Comparison of ENCODE assay signal across 8 cellular contexts in the genomic region with DNA sequence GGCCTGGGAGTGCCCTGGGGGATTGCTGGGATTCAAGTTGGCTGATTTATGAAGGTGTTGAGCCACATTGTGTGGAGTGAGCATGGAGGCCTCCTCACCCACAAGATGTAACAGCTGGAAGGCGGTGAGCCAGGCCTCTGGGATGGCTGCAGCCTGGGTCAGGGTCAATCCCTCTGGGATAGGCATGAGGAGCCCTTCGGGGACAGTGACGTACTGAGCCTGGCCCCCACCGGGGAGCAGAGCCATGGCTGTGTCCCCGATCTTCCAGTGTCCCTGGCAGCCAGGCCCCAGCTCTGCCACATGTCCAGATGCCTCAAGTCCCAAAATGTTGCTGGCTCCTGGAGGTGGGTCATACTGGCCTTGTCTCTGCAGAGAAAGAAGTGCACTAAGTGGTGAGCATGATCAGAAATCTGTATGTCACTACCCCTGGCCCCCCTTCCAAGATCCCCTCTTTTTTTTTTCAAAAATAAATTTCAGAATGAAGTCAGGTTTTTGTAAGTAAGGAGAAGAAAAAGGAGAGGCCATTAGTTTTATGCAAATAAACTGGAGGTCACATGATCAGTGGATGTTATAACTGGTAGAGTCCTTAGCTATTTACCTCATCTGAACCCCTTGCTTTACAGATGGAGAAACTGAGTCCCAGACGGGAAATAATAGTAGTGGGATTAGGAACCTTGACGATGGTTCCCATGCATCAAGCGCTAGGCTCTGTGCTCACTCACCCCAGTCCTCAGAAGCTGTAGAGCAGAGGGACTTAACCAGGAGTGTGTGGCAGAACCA. TPM values are rescaled to one million over a fixed set of nuclear protein-coding genes. Genes with fewer than 3 reads are reported as not detected.
DNase-seq lines count a peak whose midpoint lies in the region; ATAC-seq, FAIRE-seq and TF ChIP-seq lines count a peak whose summit lies in the region.

No MANE protein-coding gene starts in this region.

- peak overlapping the region; percentile 89 for H3K27ac ChIP-seq in HepG2 (ENCODE audit: extremely low read length, insufficient read depth, low read length)
- H3K27ac ChIP-seq in right lobe of liver, result peak overlapping the region in 1 of 3 donors; percentile 81
- peak overlapping the region; percentile 76 for H3K27ac ChIP-seq in mammary epithelial cell (ENCODE audit: insufficient read depth, low read depth, low read length)
- H3K27ac ChIP-seq in vagina, result peak overlapping the region; percentile 94

- no peak for TF ChIP-seq EP300 in HepG2 (IDR thresholded peaks at IDR 0.05; ENCODE audit: low read depth in 2 of 2, low read length in 2 of 2)
- no peak for TF ChIP-seq EP300 in HepG2 (CRISPR knock-in tag; IDR thresholded peaks at IDR 0.05; ENCODE audit: borderline replicate concordance)

- H3K36me3 ChIP-seq in HepG2 (replicated peaks in 1 of 2; ENCODE audit: control insufficient read depth in 1 of 2, insufficient read depth in 2 of 2, low read length in 2 of 2), result peaks cover 5 to 9% of the 10 kb centered on the region in 2 experiments; a peak in 3 of 5 replicates
- H3K36me3 ChIP-seq in right lobe of liver, result no peaks in the 10 kb centered on the region
- H3K36me3 ChIP-seq in mammary epithelial cell (ENCODE audit: insufficient read depth, low read length), result peaks cover 5% of the 10 kb centered on the region
- peaks cover 0 to 18% of the 10 kb centered on the region in 2 donors for H3K36me3 ChIP-seq in vagina

- H3K4me1 Mint-ChIP-seq in mesothelial cell of epicardium, result peaks cover 20% of the 10 kb centered on the region

- TF ChIP-seq RAD21 in HepG2 (CRISPR knock-in tag; IDR thresholded peaks at IDR 0.05), result no peak

- peak overlapping the region; percentile 69 for H2AFZ ChIP-seq in HepG2 (ENCODE audit: low read length)
- peak overlapping the region; percentile 85 for H2AFZ ChIP-seq in mammary epithelial cell (ENCODE audit: low read depth, low read length)

- peaks cover 13% of the 10 kb centered on the region for H3K36me3 Mint-ChIP-seq in mesothelial cell of epicardium

- BruUV-seq in HepG2 (replicated peaks; lab: Mats Ljungman, UMichigan), result no TSS peak
- no TSS peak for BruUV-seq in mammary epithelial cell (replicated peaks; lab: Mats Ljungman, UMichigan)

- peak overlapping the region; percentile 93 for H3K4me3 Mint-ChIP-seq in mesothelial cell of epicardium

- dilution Hi-C loops in mammary epithelial cell (cut with HindIII; ENCODE audit: low sequenced_read_pairs), result no loop called here

- CTCF ChIA-PET in HepG2 (lab: Yijun Ruan, JAX; ENCODE audit: low intra/inter-chr PET ratio, low total read pairs), result interaction anchor here (0.6 to 3.5 kb wide), 4 partner anchors 69 to 156 kb away, joined by 4 to 71 read pairs (median 14); a partner anchor contains a TSS
- CTCF ChIA-PET in mammary epithelial cell (lab: Charles Lee; ENCODE audit: low non-redundant PET), result interaction anchor here (1.3 kb wide), 1 partner anchor 156 kb away, joined by 9 read pairs; a partner anchor contains a TSS

- H3K79me2 ChIP-seq in HepG2 (ENCODE audit: insufficient read depth, low read length), result no peaks in the 10 kb centered on the region
- H3K79me2 ChIP-seq in mammary epithelial cell (ENCODE audit: insufficient read depth, low read length), result peaks cover 15% of the 10 kb centered on the region

- no peak for TF ChIP-seq POLR2A in HepG2 (IDR thresholded peaks at IDR 0.05; ENCODE audit: insufficient read depth in 1 of 2, low read depth in 2 of 2, low read length in 2 of 2)
- no peak for TF ChIP-seq POLR2A in right lobe of liver (IDR thresholded peaks at IDR 0.05)
- TF ChIP-seq POLR2A in vagina (IDR thresholded peaks at IDR 0.05), result no peak

- H3K9me3 ChIP-seq in HepG2 (ENCODE audit: low read length) (no peaks in the 10 kb centered on the region), right lobe of liver (no peaks in the 10 kb centered on the region), mammary epithelial cell (replicated peaks; ENCODE audit: insufficient read depth, low read length) (no peaks in the 10 kb centered on the region), vagina (no peaks in the 10 kb centered on the region)

- 69% methylated on average over 7 of the region's 8 CpGs for WGBS in HepG2 (ENCODE audit: low lambda C conversion rate)
- WGBS in right lobe of liver (ENCODE audit: insufficient coverage, low coverage, low lambda C conversion rate, missing lambda C conversion rate), result 85% methylated on average over 3 of the region's 8 CpGs
- WGBS in mammary epithelial cell (ENCODE audit: low coverage, missing lambda C conversion rate), result 68% methylated on average over 8 of the region's 8 CpGs

- H3K4me2 ChIP-seq in HepG2 (ENCODE audit: low read depth, low read length), result peak overlapping the region; percentile 91
- H3K4me2 ChIP-seq in mammary epithelial cell (ENCODE audit: insufficient read depth, low read depth, low read length), result peak overlapping the region; percentile 79

- H3K27ac Mint-ChIP-seq in mesothelial cell of epicardium, result peak overlapping the region; percentile 97

- POLR2A ChIA-PET in HepG2 (lab: Yijun Ruan, JAX), result interaction anchor here (1.0 to 3.4 kb wide), 26 partner anchors 7 to 317 kb away, joined by 3 to 99 read pairs (median 8); a partner anchor contains a TSS

- peak overlapping the region; percentile 67 to 84 (median 74) for H3K4me3 ChIP-seq in HepG2 (replicated peaks in 1 of 3; ENCODE audit: insufficient read depth in 1 of 3, low read depth in 2 of 3, low read length in 3 of 3)
- H3K4me3 ChIP-seq in right lobe of liver, result no peak overlapping the region
- H3K4me3 ChIP-seq in mammary epithelial cell (replicated peaks in 1 of 3; ENCODE audit: insufficient read depth in 1 of 3, low read depth in 2 of 3, low read length in 3 of 3), result peak overlapping the region; percentile 57 to 67 (median 59)
- peak overlapping the region; percentile 53 to 64 for H3K4me3 ChIP-seq in vagina

- no peak for ATAC-seq in HepG2
- no peak for ATAC-seq in right lobe of liver
- ATAC-seq in GM21423 (IDR thresholded peaks at IDR 0.05; ENCODE audit: unreplicated experiment), result no peak
- ATAC-seq in HG03025 (IDR thresholded peaks at IDR 0.05; ENCODE audit: low FRiP score, unreplicated experiment), result no peak

- intact Hi-C loops in HepG2 (cut with micrococcal nuclease; ENCODE audit: unreplicated experiment), result loop anchor here (5.0 kb wide), 1 partner anchor 261 kb away; no protein-coding TSS in a partner anchor
- intact Hi-C loops in right lobe of liver (cut with DNase I), result no loop called here
- intact Hi-C loops in mammary epithelial cell (cut with micrococcal nuclease), result loop anchor here (5.0 kb wide), 1 partner anchor 141 kb away; a partner anchor contains a TSS
- intact Hi-C loops in vagina (cut with DNase I), result no loop called here

- H3K9ac ChIP-seq in HepG2 (ENCODE audit: insufficient read depth, low read depth, low read length) (peak overlapping the region; percentile 79), mammary epithelial cell (ENCODE audit: insufficient read depth, low read length) (peak overlapping the region; percentile 88)

- no peaks in the 10 kb centered on the region for H3K27me3 Mint-ChIP-seq in mesothelial cell of epicardium (ENCODE audit: low read depth)

- H3K27me3 ChIP-seq in HepG2 (ENCODE audit: control insufficient read depth in 1 of 2, insufficient read depth in 2 of 2, low read length in 2 of 2), result no peaks in the 10 kb centered on the region; a peak in 1 of 5 replicates
- no peaks in the 10 kb centered on the region for H3K27me3 ChIP-seq in right lobe of liver
- no peaks in the 10 kb centered on the region for H3K27me3 ChIP-seq in mammary epithelial cell (ENCODE audit: insufficient read depth, low read length)
- no peaks in the 10 kb centered on the region for H3K27me3 ChIP-seq in vagina

- DNase-seq in HepG2 (ENCODE audit: low spot score) (no peak), right lobe of liver (no peak), mammary epithelial cell (no peak), mesothelial cell of epicardium (ENCODE audit: low spot score in 2 of 2, unreplicated experiment in 2 of 2) (no peak), vagina (ENCODE audit: extremely low spot score in 2 of 2) (no peak), OCI-M1 (lab: John Stamatoyannopoulos, UW) (no peak)

- H3K4me1 ChIP-seq in HepG2 (ENCODE audit: insufficient read depth, low read length) (peaks cover 21% of the 10 kb centered on the region), right lobe of liver (peaks cover 0 to 8% (median 0%) of the 10 kb centered on the region in 4 donors), mammary epithelial cell (ENCODE audit: insufficient read depth, low read length) (peaks cover 29% of the 10 kb centered on the region), vagina (peaks cover 12% of the 10 kb centered on the region)

- TF ChIP-seq CTCF in HepG2 (CRISPR knock-in tag; IDR thresholded peaks at IDR 0.05), result no peak
- TF ChIP-seq CTCF in right lobe of liver (IDR thresholded peaks at IDR 0.05), result no peak
- no peak for TF ChIP-seq CTCF in mammary epithelial cell (conservative IDR thresholded peaks at IDR 0.05 in 1 of 2, IDR thresholded peaks at IDR 0.05 in 1 of 2; ENCODE audit: extremely low read depth in 1 of 2, insufficient read depth in 1 of 2, low read depth in 1 of 2, low read length in 2 of 2)
- TF ChIP-seq CTCF in mesothelial cell of epicardium (IDR thresholded peaks at IDR 0.05; ENCODE audit: unreplicated experiment), result no peak
- TF ChIP-seq CTCF in vagina (IDR thresholded peaks at IDR 0.05), result no peak

- no peaks in the 10 kb centered on the region for H3K9me3 Mint-ChIP-seq in mesothelial cell of epicardium

- H4K20me1 ChIP-seq in HepG2 (ENCODE audit: insufficient read depth, low read length), result no peaks in the 10 kb centered on the region
- no peaks in the 10 kb centered on the region for H4K20me1 ChIP-seq in mammary epithelial cell (ENCODE audit: insufficient read depth, low read length)

- in situ Hi-C loops in HepG2 (cut with HindIII; ENCODE audit: extremely low pct_ligation_motif_present, low pct_unique_long_range_greater_than_20kb) (loop anchor here (10.0 kb wide), 1 partner anchor 82 kb away; no protein-coding TSS in a partner anchor), mammary epithelial cell (cut with MboI; ENCODE audit: low sequenced_read_pairs in 2 of 2) (no loop called here)

- no peak for FAIRE-seq in HepG2 (lab: Jason Lieb, UNC)

RNA-seq across cellular contexts. Expression of a gene that starts 1.7 kb away (rescaled TPM):
- total RNA-seq in HepG2 (2016; rRNA removed; fragmentation: Illumina TruSeq; extraction: Trizol) (44.1 and 48.2 TPM in 2 replicates), right lobe of liver (10 to 100 TPM in 3 of 6 experiments, 1 to 10 TPM in 3; 5.2 to 20.4 (median 9.6) TPM), mammary epithelial cell (10 to 100 TPM; 75.3 to 85.8 TPM), mesothelial cell of epicardium (40.2 to 43.8 TPM (median 41.4 TPM) in 3 replicates), vagina (31.9 TPM)
- 20.7 and 22.2 TPM in 2 replicates for total RNA-seq in HepG2 (2016; cell fraction: cytosol; rRNA removed; fragmentation: Illumina TruSeq; extraction: Trizol; ENCODE audit: low read depth)
- 42.9 and 49.7 TPM in 2 replicates for total RNA-seq in HepG2 (2016; cell fraction: insoluble cytoplasmic fraction; rRNA removed; fragmentation: Illumina TruSeq; extraction: Trizol)
- total RNA-seq in HepG2 (2016; cell fraction: membrane; rRNA removed; fragmentation: Illumina TruSeq; extraction: Trizol), result 24.0 and 30.6 TPM in 2 replicates
- total RNA-seq in HepG2 (2016; cell fraction: nucleus; rRNA removed; fragmentation: Illumina TruSeq; extraction: Trizol), result 28.3 and 28.4 TPM in 2 replicates
- polyA plus RNA-seq in HepG2 (2011; rRNA removed) (24.6 and 25.0 TPM in 2 replicates), mammary epithelial cell (89.8 TPM)
- 21.0 and 30.0 TPM in 2 replicates for polyA plus RNA-seq in HepG2 (2011; cell fraction: cytosol; rRNA removed)
- 49.6 and 56.9 TPM in 2 replicates for polyA plus RNA-seq in HepG2 (2011; cell fraction: nucleus; rRNA removed)
- polyA plus RNA-seq in HepG2 (2012), result 12.6 and 13.5 TPM in 2 replicates
- polyA plus RNA-seq in HepG2 (2016; cell fraction: cytosol; fragmentation: Illumina TruSeq; extraction: Trizol; ENCODE audit: low read depth), result 21.7 and 25.2 TPM in 2 replicates
- 42.5 and 45.3 TPM in 2 replicates for polyA plus RNA-seq in HepG2 (2016; cell fraction: insoluble cytoplasmic fraction; fragmentation: Illumina TruSeq; extraction: Trizol; ENCODE audit: low read depth)
- 19.9 and 20.6 TPM in 2 replicates for polyA plus RNA-seq in HepG2 (2016; cell fraction: membrane; fragmentation: Illumina TruSeq; extraction: Trizol; ENCODE audit: low read depth)
- polyA plus RNA-seq in HepG2 (2016; cell fraction: nucleus; fragmentation: Illumina TruSeq; extraction: Trizol; ENCODE audit: insufficient read depth, low read depth), result 57.4 and 58.7 TPM in 2 replicates
- polyA minus RNA-seq in HepG2 (2011; rRNA and poly(A)+ RNA removed; ENCODE audit: low replicate concordance), result 28.4 and 29.9 TPM in 2 replicates
- 7.3 and 10.7 TPM in 2 replicates for polyA minus RNA-seq in HepG2 (2011; cell fraction: cytosol; rRNA and poly(A)+ RNA removed)
- 11.7 and 12.7 TPM in 2 replicates for polyA minus RNA-seq in HepG2 (2011; cell fraction: nucleus; rRNA and poly(A)+ RNA removed)
- 68.7 TPM for polyA minus RNA-seq in mammary epithelial cell

RNA-seq across cellular contexts. Expression of a gene that starts 6.9 kb away (rescaled TPM):
- total RNA-seq in HepG2 (2016; rRNA removed; fragmentation: Illumina TruSeq; extraction: Trizol) (182 and 254 TPM in 2 replicates), right lobe of liver (10 to 100 TPM; 32.7 to 70.8 (median 40.3) TPM), mammary epithelial cell (100 to 1,000 TPM; 101 to 106 TPM), mesothelial cell of epicardium (85.3 to 93.9 TPM (median 88.5 TPM) in 3 replicates), vagina (82.3 TPM)
- total RNA-seq in HepG2 (2016; cell fraction: cytosol; rRNA removed; fragmentation: Illumina TruSeq; extraction: Trizol; ENCODE audit: low read depth), result 45.9 and 48.0 TPM in 2 replicates
- total RNA-seq in HepG2 (2016; cell fraction: insoluble cytoplasmic fraction; rRNA removed; fragmentation: Illumina TruSeq; extraction: Trizol), result 184 and 279 TPM in 2 replicates
- 58.5 and 66.4 TPM in 2 replicates for total RNA-seq in HepG2 (2016; cell fraction: membrane; rRNA removed; fragmentation: Illumina TruSeq; extraction: Trizol)
- 61.8 and 72.9 TPM in 2 replicates for total RNA-seq in HepG2 (2016; cell fraction: nucleus; rRNA removed; fragmentation: Illumina TruSeq; extraction: Trizol)
- polyA plus RNA-seq in HepG2 (2011; rRNA removed) (140 and 177 TPM in 2 replicates), mammary epithelial cell (156 TPM)
- 101 and 135 TPM in 2 replicates for polyA plus RNA-seq in HepG2 (2011; cell fraction: cytosol; rRNA removed)
- polyA plus RNA-seq in HepG2 (2011; cell fraction: nucleus; rRNA removed), result 24.9 and 35.7 TPM in 2 replicates
- 159 and 167 TPM in 2 replicates for polyA plus RNA-seq in HepG2 (2012)
- polyA plus RNA-seq in HepG2 (2016; cell fraction: cytosol; fragmentation: Illumina TruSeq; extraction: Trizol; ENCODE audit: low read depth), result 35.5 and 45.7 TPM in 2 replicates
- 279 and 313 TPM in 2 replicates for polyA plus RNA-seq in HepG2 (2016; cell fraction: insoluble cytoplasmic fraction; fragmentation: Illumina TruSeq; extraction: Trizol; ENCODE audit: low read depth)
- polyA plus RNA-seq in HepG2 (2016; cell fraction: membrane; fragmentation: Illumina TruSeq; extraction: Trizol; ENCODE audit: low read depth), result 54.3 and 63.6 TPM in 2 replicates
- 127 TPM in 2 replicates for polyA plus RNA-seq in HepG2 (2016; cell fraction: nucleus; fragmentation: Illumina TruSeq; extraction: Trizol; ENCODE audit: insufficient read depth, low read depth)
- 17.1 and 27.0 TPM in 2 replicates for polyA minus RNA-seq in HepG2 (2011; rRNA and poly(A)+ RNA removed; ENCODE audit: low replicate concordance)
- 30.5 and 35.6 TPM in 2 replicates for polyA minus RNA-seq in HepG2 (2011; cell fraction: cytosol; rRNA and poly(A)+ RNA removed)
- 21.8 and 26.1 TPM in 2 replicates for polyA minus RNA-seq in HepG2 (2011; cell fraction: nucleus; rRNA and poly(A)+ RNA removed)
- polyA minus RNA-seq in mammary epithelial cell, result 37.1 TPM

RNA-seq across cellular contexts. Expression of a gene that starts 33.4 kb away (rescaled TPM):
- total RNA-seq in HepG2 (2016; rRNA removed; fragmentation: Illumina TruSeq; extraction: Trizol), result 35.2 and 36.8 TPM in 2 replicates
- total RNA-seq in HepG2 (2016; cell fraction: cytosol; rRNA removed; fragmentation: Illumina TruSeq; extraction: Trizol; ENCODE audit: low read depth), result 55.0 and 71.6 TPM in 2 replicates
- 34.9 and 36.5 TPM in 2 replicates for total RNA-seq in HepG2 (2016; cell fraction: insoluble cytoplasmic fraction; rRNA removed; fragmentation: Illumina TruSeq; extraction: Trizol)
- 58.1 and 75.9 TPM in 2 replicates for total RNA-seq in HepG2 (2016; cell fraction: membrane; rRNA removed; fragmentation: Illumina TruSeq; extraction: Trizol)
- 12.0 and 18.4 TPM in 2 replicates for total RNA-seq in HepG2 (2016; cell fraction: nucleus; rRNA removed; fragmentation: Illumina TruSeq; extraction: Trizol)
- 96.3 and 103 TPM in 2 replicates for polyA plus RNA-seq in HepG2 (2011; rRNA removed)
- polyA plus RNA-seq in HepG2 (2011; cell fraction: cytosol; rRNA removed), result 87.0 and 103 TPM in 2 replicates
- 33.1 and 49.7 TPM in 2 replicates for polyA plus RNA-seq in HepG2 (2011; cell fraction: nucleus; rRNA removed)
- polyA plus RNA-seq in HepG2 (2012), result 47.5 and 47.8 TPM in 2 replicates
- polyA plus RNA-seq in HepG2 (2016; cell fraction: cytosol; fragmentation: Illumina TruSeq; extraction: Trizol; ENCODE audit: low read depth), result 73.6 and 97.4 TPM in 2 replicates
- polyA plus RNA-seq in HepG2 (2016; cell fraction: insoluble cytoplasmic fraction; fragmentation: Illumina TruSeq; extraction: Trizol; ENCODE audit: low read depth), result 41.3 and 48.9 TPM in 2 replicates
- 69.3 and 86.0 TPM in 2 replicates for polyA plus RNA-seq in HepG2 (2016; cell fraction: membrane; fragmentation: Illumina TruSeq; extraction: Trizol; ENCODE audit: low read depth)
- polyA plus RNA-seq in HepG2 (2016; cell fraction: nucleus; fragmentation: Illumina TruSeq; extraction: Trizol; ENCODE audit: insufficient read depth, low read depth), result 29.4 and 29.5 TPM in 2 replicates
- polyA minus RNA-seq in HepG2 (2011; rRNA and poly(A)+ RNA removed; ENCODE audit: low replicate concordance), result 52.4 TPM in 1 of 2 replicates, not detected in the other
- polyA minus RNA-seq in HepG2 (2011; cell fraction: cytosol; rRNA and poly(A)+ RNA removed), result 15.2 and 16.6 TPM in 2 replicates
- 10.4 and 15.9 TPM in 2 replicates for polyA minus RNA-seq in HepG2 (2011; cell fraction: nucleus; rRNA and poly(A)+ RNA removed)
- 10 to 100 TPM in 1 of 6 experiments, 1 to 10 TPM in 5; 2.4 to 11.0 (median 3.2) TPM for total RNA-seq in right lobe of liver
- 10 to 100 TPM; 15.3 to 20.9 TPM for total RNA-seq in mammary epithelial cell
- polyA plus RNA-seq in mammary epithelial cell, result 45.1 TPM
- polyA minus RNA-seq in mammary epithelial cell, result 25.6 TPM
- 14.6 to 18.0 TPM (median 16.9 TPM) in 3 replicates for total RNA-seq in mesothelial cell of epicardium
- 14.2 TPM for total RNA-seq in vagina

RNA-seq across cellular contexts. Expression of a gene that starts 35.8 kb away (rescaled TPM):
- total RNA-seq in HepG2 (2016; rRNA removed; fragmentation: Illumina TruSeq; extraction: Trizol) (22.6 and 39.4 TPM in 2 replicates), right lobe of liver (1 to 10 TPM; 4.3 to 8.7 (median 5.5) TPM), mammary epithelial cell (10 to 100 TPM in 1 of 2 donors, 1 to 10 TPM in 1; 9.0 to 10.1 TPM), mesothelial cell of epicardium (16.0 to 21.0 TPM (median 17.9 TPM) in 3 replicates), vagina (5.2 TPM)
- 3.2 and 3.4 TPM in 2 replicates for total RNA-seq in HepG2 (2016; cell fraction: cytosol; rRNA removed; fragmentation: Illumina TruSeq; extraction: Trizol; ENCODE audit: low read depth)
- total RNA-seq in HepG2 (2016; cell fraction: insoluble cytoplasmic fraction; rRNA removed; fragmentation: Illumina TruSeq; extraction: Trizol), result 23.3 and 42.2 TPM in 2 replicates
- 12.6 and 14.9 TPM in 2 replicates for total RNA-seq in HepG2 (2016; cell fraction: membrane; rRNA removed; fragmentation: Illumina TruSeq; extraction: Trizol)
- total RNA-seq in HepG2 (2016; cell fraction: nucleus; rRNA removed; fragmentation: Illumina TruSeq; extraction: Trizol), result 18.0 and 19.2 TPM in 2 replicates
- polyA plus RNA-seq in HepG2 (2011; rRNA removed) (17.4 and 20.6 TPM in 2 replicates), mammary epithelial cell (10.2 TPM)
- 10.3 and 15.6 TPM in 2 replicates for polyA plus RNA-seq in HepG2 (2011; cell fraction: cytosol; rRNA removed)
- 17.4 and 19.0 TPM in 2 replicates for polyA plus RNA-seq in HepG2 (2011; cell fraction: nucleus; rRNA removed)
- 12.5 and 13.0 TPM in 2 replicates for polyA plus RNA-seq in HepG2 (2012)
- 1.0 and 1.3 TPM in 2 replicates for polyA plus RNA-seq in HepG2 (2016; cell fraction: cytosol; fragmentation: Illumina TruSeq; extraction: Trizol; ENCODE audit: low read depth)
- polyA plus RNA-seq in HepG2 (2016; cell fraction: insoluble cytoplasmic fraction; fragmentation: Illumina TruSeq; extraction: Trizol; ENCODE audit: low read depth), result 20.9 and 21.5 TPM in 2 replicates
- polyA plus RNA-seq in HepG2 (2016; cell fraction: membrane; fragmentation: Illumina TruSeq; extraction: Trizol; ENCODE audit: low read depth), result 3.5 and 4.4 TPM in 2 replicates
- polyA plus RNA-seq in HepG2 (2016; cell fraction: nucleus; fragmentation: Illumina TruSeq; extraction: Trizol; ENCODE audit: insufficient read depth, low read depth), result 20.8 and 24.4 TPM in 2 replicates
- 60.3 and 78.7 TPM in 2 replicates for polyA minus RNA-seq in HepG2 (2011; rRNA and poly(A)+ RNA removed; ENCODE audit: low replicate concordance)
- 10.6 and 13.8 TPM in 2 replicates for polyA minus RNA-seq in HepG2 (2011; cell fraction: cytosol; rRNA and poly(A)+ RNA removed)
- polyA minus RNA-seq in HepG2 (2011; cell fraction: nucleus; rRNA and poly(A)+ RNA removed), result 14.5 and 19.5 TPM in 2 replicates
- polyA minus RNA-seq in mammary epithelial cell, result 16.4 TPM

RNA-seq across cellular contexts. Expression of a gene that starts 40.2 kb away (rescaled TPM):
- total RNA-seq in HepG2 (2016; rRNA removed; fragmentation: Illumina TruSeq; extraction: Trizol) (0.20 TPM in 1 of 2 replicates, not detected in the other), right lobe of liver (under 1 TPM in 4 of 6 experiments, not detected in 2; 0.22 to 0.66 (median 0.30) TPM), mammary epithelial cell (under 1 TPM; 0.33 to 0.92 TPM), mesothelial cell of epicardium (1.2 to 1.6 TPM (median 1.3 TPM) in 3 replicates), vagina (not detected)
- total RNA-seq in HepG2 (2016; cell fraction: cytosol; rRNA removed; fragmentation: Illumina TruSeq; extraction: Trizol; ENCODE audit: low read depth), result 0.30 TPM in 1 of 2 replicates, not detected in the other
- 0.27 TPM in 1 of 2 replicates, not detected in the other for total RNA-seq in HepG2 (2016; cell fraction: insoluble cytoplasmic fraction; rRNA removed; fragmentation: Illumina TruSeq; extraction: Trizol)
- total RNA-seq in HepG2 (2016; cell fraction: membrane; rRNA removed; fragmentation: Illumina TruSeq; extraction: Trizol), result not detected in 2 replicates
- not detected in 2 replicates for total RNA-seq in HepG2 (2016; cell fraction: nucleus; rRNA removed; fragmentation: Illumina TruSeq; extraction: Trizol)
- polyA plus RNA-seq in HepG2 (2011; rRNA removed) (0.12 TPM in 1 of 2 replicates, not detected in the other), mammary epithelial cell (0.42 TPM)
- polyA plus RNA-seq in HepG2 (2011; cell fraction: cytosol; rRNA removed), result not detected in 2 replicates
- not detected in 2 replicates for polyA plus RNA-seq in HepG2 (2011; cell fraction: nucleus; rRNA removed)
- not detected in 2 replicates for polyA plus RNA-seq in HepG2 (2012)
- 0.29 TPM in 1 of 2 replicates, not detected in the other for polyA plus RNA-seq in HepG2 (2016; cell fraction: cytosol; fragmentation: Illumina TruSeq; extraction: Trizol; ENCODE audit: low read depth)
- polyA plus RNA-seq in HepG2 (2016; cell fraction: insoluble cytoplasmic fraction; fragmentation: Illumina TruSeq; extraction: Trizol; ENCODE audit: low read depth), result not detected in 2 replicates
- not detected in 2 replicates for polyA plus RNA-seq in HepG2 (2016; cell fraction: membrane; fragmentation: Illumina TruSeq; extraction: Trizol; ENCODE audit: low read depth)
- polyA plus RNA-seq in HepG2 (2016; cell fraction: nucleus; fragmentation: Illumina TruSeq; extraction: Trizol; ENCODE audit: insufficient read depth, low read depth), result not detected in 2 replicates
- polyA minus RNA-seq in HepG2 (2011; rRNA and poly(A)+ RNA removed; ENCODE audit: low replicate concordance), result not detected in 2 replicates
- polyA minus RNA-seq in HepG2 (2011; cell fraction: cytosol; rRNA and poly(A)+ RNA removed), result not detected in 2 replicates
- not detected in 2 replicates for polyA minus RNA-seq in HepG2 (2011; cell fraction: nucleus; rRNA and poly(A)+ RNA removed)
- not detected for polyA minus RNA-seq in mammary epithelial cell

Comparison
In these comparisons a context has a peak if more than half of its experiments do, and no peak if none do; other contexts are left out.
1. H3K4me3 ChIP-seq: peak in HepG2 (3 of 3), mammary epithelial cell (3 of 3) and vagina (2 of 2); none in right lobe of liver (0 of 3).
2. intact Hi-C loops: an anchor here in HepG2 (5.0 kb wide) and mammary epithelial cell (5.0 kb wide); none called in right lobe of liver and vagina.